8 cellular contexts compared by ENCODE assay signal in the genomic region with DNA sequence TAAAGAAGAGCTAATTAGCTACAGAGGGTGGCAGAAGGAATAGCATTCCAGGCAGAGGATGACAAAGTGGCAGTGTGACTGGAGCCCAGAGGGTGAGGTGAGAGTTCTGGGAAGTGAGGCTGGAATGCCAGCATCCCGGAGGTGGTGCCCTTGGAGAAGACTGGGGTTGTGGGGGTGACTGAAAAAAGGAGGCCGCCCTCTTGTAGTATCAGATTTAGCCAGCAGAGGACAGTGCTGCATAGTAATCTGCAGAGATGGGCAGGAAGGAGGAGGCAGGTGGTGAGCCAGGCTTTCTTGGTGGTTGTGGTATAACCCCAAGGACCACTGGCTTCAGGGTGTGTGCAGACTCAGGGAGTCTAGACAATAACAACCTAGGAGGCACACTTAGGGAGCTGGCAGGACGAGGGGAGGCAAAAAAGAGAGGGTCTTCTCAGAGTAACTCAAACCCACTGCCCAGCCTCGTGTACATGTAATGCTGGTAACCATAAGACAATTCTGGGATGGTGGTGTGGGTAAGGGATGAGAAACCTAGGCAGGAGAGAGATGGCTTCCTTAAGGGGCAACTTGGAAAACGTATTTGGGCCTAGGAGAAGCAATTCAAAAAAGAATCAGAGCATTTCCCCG. TPM values are rescaled to one million over a fixed set of nuclear protein-coding genes. Genes with fewer than 3 reads are reported as not detected.
DNase-seq lines count a peak whose midpoint lies in the region; ATAC-seq and TF ChIP-seq lines count a peak whose summit lies in the region.

No MANE protein-coding gene starts in this region.

- H3K4me1 ChIP-seq in OCI-LY7 (ENCODE audit: insufficient read depth, low read length, poor library complexity, severe bottlenecking): no peaks in the 10 kb centered on the region

- intact Hi-C loops in OCI-LY7 (cut with micrococcal nuclease; ENCODE audit: unreplicated experiment): loop anchor here (1.0 kb wide), 2 partner anchors 120 to 138 kb away; no protein-coding TSS in a partner anchor

- no peak for ATAC-seq in HG02588 (IDR thresholded peaks at IDR 0.05; ENCODE audit: unreplicated experiment)

- H3K79me2 ChIP-seq in OCI-LY7 (ENCODE audit: insufficient read depth, low read depth, low read length): no peaks in the 10 kb centered on the region

- no peak overlapping the region for H3K27ac ChIP-seq in OCI-LY7 (ENCODE audit: low read depth, low read length, poor library complexity, severe bottlenecking)

- H3K36me3 ChIP-seq in OCI-LY7 (ENCODE audit: insufficient read depth, low read length): no peaks in the 10 kb centered on the region

- no peaks in the 10 kb centered on the region for H3K9me3 ChIP-seq in OCI-LY7 (ENCODE audit: low read length)

- no peak overlapping the region for H2AFZ ChIP-seq in OCI-LY7 (ENCODE audit: low read length)

- no peak overlapping the region for H3K4me2 ChIP-seq in OCI-LY7 (ENCODE audit: low read length)

- CTCF ChIA-PET in OCI-LY7 (lab: Charles Lee; ENCODE audit: unreplicated experiment): no interaction called here

- H3K4me3 ChIP-seq in OCI-LY7 (ENCODE audit: low read depth, low read length, poor library complexity, severe bottlenecking): no peak overlapping the region

- peak; percentile 84 for TF ChIP-seq CTCF in OCI-LY7 (conservative IDR thresholded peaks at IDR 0.05; ENCODE audit: low read length)

- DNase-seq in SIG-M5 treated with dmso at 0.1 percent for 504 hours (lab: John Stamatoyannopoulos, UW; ENCODE audit: unreplicated experiment) (peak; percentile 53), SIG-M5 (lab: John Stamatoyannopoulos, UW) (no peak), HT1080 (ENCODE audit: low read depth) (peak; percentile 70), OCI-LY7 (ENCODE audit: low spot score) (peak; percentile 53), activated T-cell treated with anti-CD3 and anti-CD28 coated beads for 24 hours (ENCODE audit: low read depth) (peak; percentile 59), fibroblast of peridontal ligament (ENCODE audit: extremely low read depth) (peak; percentile 50), renal cortical epithelial cell (ENCODE audit: low read depth) (peak; percentile 42)

- POLR2A ChIA-PET in OCI-LY7 (lab: Charles Lee): no interaction called here

- no peaks in the 10 kb centered on the region for H4K20me1 ChIP-seq in OCI-LY7 (ENCODE audit: insufficient read depth, low read length)

- BruUV-seq in OCI-LY7 (replicated peaks; lab: Mats Ljungman, UMichigan): no TSS peak

- no peaks in the 10 kb centered on the region for H3K9me2 ChIP-seq in OCI-LY7 (ENCODE audit: insufficient read depth, low read length)

RNA-seq across cellular contexts. Expression of gene MROH7, which starts 30.5 kb away (rescaled TPM):
- not detected in 2 replicates for total RNA-seq in HT1080 (2014; rRNA removed; shearing (Covaris generic))
- polyA plus RNA-seq in HT1080 (2015; cell fraction: cytosol; rRNA removed): not detected in 2 replicates
- not detected in 2 replicates for polyA plus RNA-seq in HT1080 (2015; cell fraction: nucleus; rRNA removed)
- not detected in 2 replicates for total RNA-seq in OCI-LY7 (2014; rRNA removed; shearing (Covaris generic))
- total RNA-seq in OCI-LY7 (2022): not detected in 2 replicates
- not detected in 2 replicates for total RNA-seq in renal cortical epithelial cell

RNA-seq across cellular contexts. Expression of gene TTC4, which starts 43.6 kb away (rescaled TPM):
- 35.1 and 37.9 TPM in 2 replicates for total RNA-seq in HT1080 (2014; rRNA removed; shearing (Covaris generic))
- polyA plus RNA-seq in HT1080 (2015; cell fraction: cytosol; rRNA removed): 29.6 and 31.0 TPM in 2 replicates
- polyA plus RNA-seq in HT1080 (2015; cell fraction: nucleus; rRNA removed): 38.3 and 41.6 TPM in 2 replicates
- total RNA-seq in OCI-LY7 (2014; rRNA removed; shearing (Covaris generic)): 20.7 and 26.1 TPM in 2 replicates
- total RNA-seq in OCI-LY7 (2022) (23.0 and 24.3 TPM in 2 replicates), renal cortical epithelial cell (26.0 and 26.6 TPM in 2 replicates)

RNA-seq across cellular contexts. Expression of gene FAM151A, which starts 48.8 kb away (rescaled TPM):
- not detected in 2 replicates for total RNA-seq in HT1080 (2014; rRNA removed; shearing (Covaris generic))
- polyA plus RNA-seq in HT1080 (2015; cell fraction: cytosol; rRNA removed): not detected in 2 replicates
- not detected in 2 replicates for polyA plus RNA-seq in HT1080 (2015; cell fraction: nucleus; rRNA removed)
- total RNA-seq in OCI-LY7 (2014; rRNA removed; shearing (Covaris generic)): not detected in 2 replicates
- total RNA-seq in OCI-LY7 (2022) (not detected in 2 replicates), renal cortical epithelial cell (not detected in 2 replicates)
